Comparison of ENCODE assay signal across 19 cellular contexts in the genomic region with DNA sequence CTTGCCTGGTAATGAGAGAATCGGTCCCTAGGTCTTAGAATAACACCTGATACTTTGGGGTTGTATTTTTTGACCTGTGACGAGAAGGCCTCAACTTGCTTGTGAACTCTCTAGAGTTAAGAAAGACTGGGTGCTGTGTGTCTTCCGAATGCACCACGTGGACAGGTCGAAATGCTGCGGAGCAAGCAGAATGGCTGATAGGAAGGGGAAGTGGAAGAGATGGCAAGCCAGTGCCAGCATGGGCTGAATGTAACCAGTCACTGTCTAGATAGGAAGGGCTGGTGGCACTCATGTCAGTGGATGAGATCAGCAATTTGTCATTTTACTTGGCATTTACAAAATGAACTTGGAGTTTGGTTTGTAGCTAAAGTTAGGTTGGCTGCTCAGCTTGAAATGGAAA. TPM values are rescaled to one million over a fixed set of nuclear protein-coding genes. Genes with fewer than 3 reads are reported as not detected.
DNase-seq lines count a peak whose midpoint lies in the region; ATAC-seq and TF ChIP-seq lines count a peak whose summit lies in the region.
"Had no signal": no experiment of that assay in that cellular context is flagged by ENCODE, and none has a peak within 500 bp of the region (broad histone marks: within the 10 kb centered on the region; RNA-seq: fewer than 3 reads in every experiment).

No MANE protein-coding gene starts in this region.

- peak; percentile 82 for DNase-seq in SIG-M5 treated with dmso at 0.1 percent for 504 hours (lab: John Stamatoyannopoulos, UW; ENCODE audit: unreplicated experiment)
- DNase-seq in SIG-M5 (lab: John Stamatoyannopoulos, UW), result no peak
- DNase-seq in ascending aorta (ENCODE audit: low spot score in 2 of 2), result peak; percentile 30 to 72
- peak; percentile 44 for DNase-seq in lung (ENCODE audit: low spot score)
- no peak for DNase-seq in transverse colon
- DNase-seq in effector memory CD8-positive, alpha-beta T cell, result no peak
- no peak for DNase-seq in A172 (ENCODE audit: low spot score)
- no peak for DNase-seq in activated CD4-positive, alpha-beta T cell treated with anti-CD3 and anti-CD28 coated beads for 4 hours
- DNase-seq: activated CD8-positive, alpha-beta T cell treated with anti-CD3 and anti-CD28 coated beads for 36 hours; cerebellar nuclear complex; mammary epithelial cell; NCI-H187; NCI-H524; Peyer's patch; stimulated activated CD4-positive, alpha-beta T cell treated with anti-CD3 and anti-CD28 coated beads, Interleukin-2, amount 100 ng/mL, for 48 hours had no signal

- in situ Hi-C loops in transverse colon (cut with MboI; ENCODE audit: low pct_ligation_motif_present in 1 of 4, low pct_unique_long_range_greater_than_20kb in 1 of 4, low sequenced_read_pairs in 3 of 4), result no loop called here

- no peaks in the 10 kb centered on the region for H3K9me3 ChIP-seq in ascending aorta
- H3K9me3 ChIP-seq in lung (ENCODE audit: control insufficient read depth in 2 of 2, insufficient read depth in 1 of 2, low read length in 1 of 2), result no peaks in the 10 kb centered on the region
- H3K9me3 ChIP-seq in transverse colon, result no peaks in the 10 kb centered on the region
- H3K9me3 ChIP-seq: Peyer's patch had no signal

- no peaks in the 10 kb centered on the region for H3K27me3 Mint-ChIP-seq in effector memory CD8-positive, alpha-beta T cell
- H3K27me3 Mint-ChIP-seq: activated CD8-positive, alpha-beta T cell treated with anti-CD3 and anti-CD28 coated beads for 36 hours had no signal

- intact Hi-C loops in ascending aorta (cut with DNase I) (loop anchor here (10.0 kb wide), 1 partner anchor 442 kb away; a partner anchor contains a TSS), transverse colon (cut with DNase I; ENCODE audit: low total_unique reads) (no loop called here)

- H3K4me1 Mint-ChIP-seq in effector memory CD8-positive, alpha-beta T cell (ENCODE audit: low read depth in 2 of 2), result peaks cover 48 to 72% of the 10 kb centered on the region in 2 donors
- H3K4me1 Mint-ChIP-seq: neural crest cell had no signal

- no peaks in the 10 kb centered on the region for H3K4me1 ChIP-seq in ascending aorta
- H3K4me1 ChIP-seq in lung (ENCODE audit: control insufficient read depth in 2 of 2, insufficient read depth in 2 of 2, low read length in 2 of 2), result peaks cover 0 to 5% of the 10 kb centered on the region in 2 donors
- peaks cover 0 to 56% (median 30%) of the 10 kb centered on the region in 4 donors for H3K4me1 ChIP-seq in transverse colon

- TF ChIP-seq POLR2A in transverse colon (IDR thresholded peaks at IDR 0.05), result no peak

- H3K4me3 ChIP-seq in ascending aorta (no peak overlapping the region), lung (no peak overlapping the region), transverse colon (no peak overlapping the region)
- H3K4me3 ChIP-seq: Peyer's patch had no signal

- WGBS in lung, 2 donors, result 40 to 78% methylated on average over 6 of the region's 6 CpGs
- 79 to 89% methylated on average over 6 of the region's 6 CpGs for WGBS in transverse colon (ENCODE audit: low coverage in 1 of 2), 2 donors

- ATAC-seq in lung (ENCODE audit: insufficient read depth, low FRiP score), result no peak
- ATAC-seq in effector memory CD8-positive, alpha-beta T cell (replicated peaks), result no peak
- ATAC-seq: activated CD8-positive, alpha-beta T cell treated with anti-CD3 and anti-CD28 coated beads for 36 hours had no signal

- H3K27ac ChIP-seq in ascending aorta (no peak overlapping the region), lung (ENCODE audit: low read depth in 1 of 2, low read length in 1 of 2) (no peak overlapping the region), transverse colon (peak overlapping the region; percentile 16 to 62 (median 48))
- H3K27ac ChIP-seq: 22Rv1, VCaP had no signal

- TF ChIP-seq EP300 in transverse colon (IDR thresholded peaks at IDR 0.05; ENCODE audit: low read depth), result no peak

- H3K4me3 Mint-ChIP-seq in effector memory CD8-positive, alpha-beta T cell, result no peak overlapping the region
- H3K4me3 Mint-ChIP-seq: activated CD8-positive, alpha-beta T cell treated with anti-CD3 and anti-CD28 coated beads for 36 hours; activated T-helper 1 cell treated with anti-CD3 and anti-CD28 coated beads, Interleukin-12 subunit alpha, Interleukin-12 subunit beta, Interleukin-2, Interleukin-4 antibody, amounts not matched to agents 30 ng/mL and 10 ng/mL and 1 ng/mL, durations not matched to agents 14 hours and 24 hours and 36 hours; neural crest cell had no signal

- TF ChIP-seq CTCF in ascending aorta (IDR thresholded peaks at IDR 0.05), result no peak
- TF ChIP-seq CTCF in lung (IDR thresholded peaks at IDR 0.05; ENCODE audit: control extremely low read depth, extremely low read depth), result no peak
- no peak for TF ChIP-seq CTCF in transverse colon (IDR thresholded peaks at IDR 0.05)

- H3K36me3 ChIP-seq in ascending aorta (no peaks in the 10 kb centered on the region), lung (ENCODE audit: control insufficient read depth in 2 of 2, insufficient read depth in 2 of 2, low read length in 2 of 2) (no peaks in the 10 kb centered on the region), transverse colon (no peaks in the 10 kb centered on the region)
- H3K36me3 ChIP-seq: Peyer's patch had no signal

- H3K27ac Mint-ChIP-seq in effector memory CD8-positive, alpha-beta T cell, result no peak overlapping the region
- H3K27ac Mint-ChIP-seq: activated CD8-positive, alpha-beta T cell treated with anti-CD3 and anti-CD28 coated beads for 36 hours; activated T-helper 1 cell treated with anti-CD3 and anti-CD28 coated beads, Interleukin-12 subunit alpha, Interleukin-12 subunit beta, Interleukin-2, Interleukin-4 antibody, amounts not matched to agents 30 ng/mL and 10 ng/mL and 1 ng/mL, durations not matched to agents 14 hours and 24 hours and 36 hours had no signal

- H3K36me3 Mint-ChIP-seq in effector memory CD8-positive, alpha-beta T cell (ENCODE audit: insufficient read depth), result peaks cover 9% of the 10 kb centered on the region

- H3K9me3 Mint-ChIP-seq in effector memory CD8-positive, alpha-beta T cell, result no peaks in the 10 kb centered on the region
- H3K9me3 Mint-ChIP-seq: activated CD8-positive, alpha-beta T cell treated with anti-CD3 and anti-CD28 coated beads for 36 hours; activated T-helper 1 cell treated with anti-CD3 and anti-CD28 coated beads, Interleukin-12 subunit alpha, Interleukin-12 subunit beta, Interleukin-2, Interleukin-4 antibody, amounts not matched to agents 30 ng/mL and 10 ng/mL and 1 ng/mL, durations not matched to agents 14 hours and 24 hours and 36 hours; neural crest cell had no signal

- no peaks in the 10 kb centered on the region for H3K27me3 ChIP-seq in ascending aorta
- H3K27me3 ChIP-seq in lung (ENCODE audit: control insufficient read depth, insufficient read depth), result no peaks in the 10 kb centered on the region
- no peaks in the 10 kb centered on the region for H3K27me3 ChIP-seq in transverse colon
- H3K27me3 ChIP-seq: Peyer's patch had no signal

RNA-seq across cellular contexts. Expression of a gene that starts 5.6 kb away (rescaled TPM):
- total RNA-seq in ascending aorta (0.21 TPM), lung (10 to 100 TPM; 19.7 to 59.9 TPM), transverse colon (10 to 100 TPM in 3 of 4 donors, 1 to 10 TPM in 1; 6.2 to 61.0 (median 27.3) TPM)
- polyA plus RNA-seq in lung, result 10 to 100 TPM; 24.2 to 35.9 TPM
- total RNA-seq in A172 (2014; rRNA removed; shearing (Covaris generic)), result 4.7 and 5.7 TPM in 2 replicates

Comparison
In these comparisons a context has a peak if more than half of its experiments do, and no peak if none do; other contexts are left out.
1. DNase-seq: peak in SIG-M5 treated with dmso at 0.1 percent for 504 hours (single experiment), ascending aorta (2 of 2) and lung (single experiment); none in SIG-M5 (single experiment), transverse colon (single experiment), effector memory CD8-positive, alpha-beta T cell (0 of 3), A172 (single experiment) and activated CD4-positive, alpha-beta T cell treated with anti-CD3 and anti-CD28 coated beads for 4 hours (0 of 2).
2. H3K27ac ChIP-seq: peak in transverse colon (4 of 4); none in ascending aorta (0 of 2) and lung (0 of 2).